ENCODE assay signal across 21 cellular contexts in the genomic region with DNA sequence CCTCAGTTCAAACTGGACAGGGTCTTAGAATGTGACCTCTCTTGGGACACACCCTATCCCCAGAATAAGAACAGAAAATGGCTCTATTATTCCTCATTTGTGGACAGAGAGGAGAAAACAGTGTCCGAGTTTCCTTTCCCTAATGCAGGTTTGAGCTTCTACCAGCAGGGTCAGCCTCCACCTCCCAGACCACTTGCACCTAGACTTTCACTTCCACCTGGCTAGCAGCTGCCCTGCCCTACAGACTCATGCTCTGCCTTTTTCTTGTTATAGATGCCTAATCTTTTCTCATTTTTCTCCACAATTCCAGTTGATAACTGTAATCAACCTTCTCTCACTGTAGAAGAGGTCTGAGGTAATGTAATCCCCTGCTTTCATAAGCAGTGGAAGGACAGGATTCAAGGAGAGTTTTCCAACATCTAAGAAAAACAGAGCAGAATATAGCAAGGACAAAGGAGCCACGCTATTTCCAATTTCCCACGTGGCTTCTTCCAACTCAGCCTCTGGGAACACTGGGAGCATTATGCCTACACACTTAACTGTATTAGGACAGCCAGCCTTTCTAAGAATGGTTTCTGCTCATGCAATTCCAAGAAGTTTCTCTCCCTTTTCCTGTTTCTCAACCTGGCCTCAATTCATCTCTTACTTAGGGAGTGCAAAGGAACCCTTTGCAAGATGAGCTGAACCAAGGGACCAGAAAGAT.
A peak's percentile ranks its signal among the peaks of the same experiment; 100 is the strongest.
DNase-seq lines count a peak whose midpoint lies in the region; ATAC-seq, FAIRE-seq and TF ChIP-seq lines count a peak whose summit lies in the region.
"Had no signal": no experiment of that assay in that cellular context is flagged by ENCODE, and none has a peak within 500 bp of the region (broad histone marks: within the 10 kb centered on the region; RNA-seq: fewer than 3 reads in every experiment).

No MANE protein-coding gene starts in this region.

- no peak overlapping the region for H3K4me3 ChIP-seq in Karpas-422 (ENCODE audit: low read length)
- no peak overlapping the region for H3K4me3 ChIP-seq in PC-9
- H3K4me3 ChIP-seq: dorsolateral prefrontal cortex, GM23338, prostate gland, upper lobe of right lung had no signal

- H3K36me3 ChIP-seq in Karpas-422 (ENCODE audit: insufficient read depth, low read length) (no peaks in the 10 kb centered on the region), PC-9 (ENCODE audit: low read depth) (no peaks in the 10 kb centered on the region)
- H3K36me3 ChIP-seq: prostate gland, upper lobe of right lung had no signal

- H3K4me1 ChIP-seq in Karpas-422 (ENCODE audit: low read length) (peaks cover 85% of the 10 kb centered on the region), PC-9 (replicated peaks; ENCODE audit: insufficient read depth) (no peaks in the 10 kb centered on the region)
- H3K4me1 ChIP-seq: prostate gland, upper lobe of right lung had no signal

- no peak for DNase-seq in GM18507 (ENCODE audit: extremely low spot score, insufficient read length, low read depth)
- DNase-seq in Karpas-422 = peak; percentile 59
- DNase-seq in naive B cell = no peak
- DNase-seq in PC-9 = no peak
- DNase-seq in NCI-H2081 (lab: John Stamatoyannopoulos, UW) = no peak
- DNase-seq in nephron progenitor cell = no peak
- no peak for DNase-seq in WTC11 (ENCODE audit: low spot score)
- DNase-seq: activated naive CD4-positive, alpha-beta T cell; CD8-positive, alpha-beta memory T cell; DMS79 treated with DMSO at 0.1 percent for 48 hours; dorsolateral prefrontal cortex; foreskin keratinocyte; NCI-H1092 treated with DMSO at 0.1 percent for 48 hours; NCI-H2107; NCI-H510A; stimulated activated CD4-positive, alpha-beta T cell treated with anti-CD3 and anti-CD28 coated beads, Interleukin-4, amount 100 ng/mL, for 24 hours; upper lobe of right lung had no signal

- BruUV-seq in PC-9 (replicated peaks; lab: Mats Ljungman, UMichigan) = no TSS peak

- no peaks in the 10 kb centered on the region for H4K20me1 ChIP-seq in Karpas-422 (ENCODE audit: insufficient read depth, low read depth, low read length)
- no peaks in the 10 kb centered on the region for H4K20me1 ChIP-seq in PC-9 (ENCODE audit: insufficient read depth)

- H3K4me2 ChIP-seq in Karpas-422 (ENCODE audit: low read depth, low read length, poor library complexity, severe bottlenecking) (no peak overlapping the region), PC-9 (no peak overlapping the region)
- H3K4me2 ChIP-seq: GM23338 had no signal

- H3K9me3 Mint-ChIP-seq in naive B cell = no peaks in the 10 kb centered on the region
- no peaks in the 10 kb centered on the region for H3K9me3 Mint-ChIP-seq in nephron progenitor cell
- no peaks in the 10 kb centered on the region for H3K9me3 Mint-ChIP-seq in WTC11
- H3K9me3 Mint-ChIP-seq: CD8-positive, alpha-beta memory T cell; GM23338 had no signal

- H3F3A ChIP-seq in PC-9 (ENCODE audit: insufficient read depth, low read depth) = no peaks in the 10 kb centered on the region

- peak; percentile 25 for ATAC-seq in GM21619 (IDR thresholded peaks at IDR 0.05; ENCODE audit: unreplicated experiment)
- no peak for ATAC-seq in naive B cell (ENCODE audit: low read depth in 2 of 2)
- ATAC-seq in WTC11 = no peak
- ATAC-seq: foreskin keratinocyte, GM23338, Right ventricle myocardium inferior, upper lobe of right lung had no signal

- H3K4me1 Mint-ChIP-seq in naive B cell (peaks cover 73 to 93% (median 82%) of the 10 kb centered on the region in 3 donors), nephron progenitor cell (peaks cover 60% of the 10 kb centered on the region), WTC11 (peaks cover 22% of the 10 kb centered on the region)

- H3K9me3 ChIP-seq in Karpas-422 (ENCODE audit: low read length) = no peaks in the 10 kb centered on the region
- H3K9me3 ChIP-seq in PC-9 (ENCODE audit: insufficient read depth, low read depth) = no peaks in the 10 kb centered on the region
- H3K9me3 ChIP-seq: prostate gland, upper lobe of right lung had no signal

- H3K36me3 Mint-ChIP-seq in naive B cell (no peaks in the 10 kb centered on the region), nephron progenitor cell (ENCODE audit: low read depth) (no peaks in the 10 kb centered on the region), WTC11 (no peaks in the 10 kb centered on the region)
- H3K36me3 Mint-ChIP-seq: CD8-positive, alpha-beta memory T cell had no signal

- POLR2A ChIA-PET in PC-9 (lab: Charles Lee; ENCODE audit: unreplicated experiment) = no interaction called here
- POLR2A ChIA-PET in WTC11 (lab: Charles Lee) = no interaction called here

- H3K9me2 ChIP-seq in Karpas-422 (replicated peaks; ENCODE audit: insufficient read depth, low read length) = no peaks in the 10 kb centered on the region
- H3K9me2 ChIP-seq in PC-9 (ENCODE audit: insufficient read depth) = no peaks in the 10 kb centered on the region

- TF ChIP-seq CTCF in PC-9 (conservative IDR thresholded peaks at IDR 0.05) = no peak
- no peak for TF ChIP-seq CTCF in nephron progenitor cell (IDR thresholded peaks at IDR 0.05)
- TF ChIP-seq CTCF in WTC11 (IDR thresholded peaks at IDR 0.05) = no peak

- H2AFZ ChIP-seq in Karpas-422 (ENCODE audit: low read length) (no peak overlapping the region), PC-9 (no peak overlapping the region)
- H2AFZ ChIP-seq: GM23338 had no signal

- no peak overlapping the region for H3K9ac ChIP-seq in Karpas-422 (ENCODE audit: low read length)

- no peaks in the 10 kb centered on the region for H3K27me3 ChIP-seq in Karpas-422 (ENCODE audit: low read length)
- peaks cover 53% of the 10 kb centered on the region for H3K27me3 ChIP-seq in PC-9 (ENCODE audit: insufficient read depth, low read depth)
- H3K27me3 ChIP-seq: dorsolateral prefrontal cortex, foreskin keratinocyte, upper lobe of right lung had no signal

- no peak overlapping the region for H3K27ac ChIP-seq in Karpas-422 (ENCODE audit: low read length)
- no peak overlapping the region for H3K27ac ChIP-seq in PC-9
- H3K27ac ChIP-seq: dorsolateral prefrontal cortex, foreskin keratinocyte, prostate gland, upper lobe of right lung had no signal

- intact Hi-C loops in PC-9 (cut with micrococcal nuclease; ENCODE audit: unreplicated experiment) = no loop called here

- H3K4me3 Mint-ChIP-seq in naive B cell (peak overlapping the region in 5 of 8 donors; percentile 37 to 78 (median 60)), nephron progenitor cell (no peak overlapping the region), WTC11 (no peak overlapping the region)
- H3K4me3 Mint-ChIP-seq: CD8-positive, alpha-beta memory T cell; GM23338 had no signal

- peak; percentile 77 for FAIRE-seq in GM18507 (lab: Jason Lieb, UNC)

- no peaks in the 10 kb centered on the region for H3K27me3 Mint-ChIP-seq in naive B cell
- H3K27me3 Mint-ChIP-seq in nephron progenitor cell (ENCODE audit: low read depth, poor library complexity) = peaks cover 24% of the 10 kb centered on the region
- H3K27me3 Mint-ChIP-seq in WTC11 (ENCODE audit: low read depth) = no peaks in the 10 kb centered on the region; the same call in 1 of the 2 replicates

- H3K79me2 ChIP-seq in Karpas-422 (ENCODE audit: low read length) (no peaks in the 10 kb centered on the region), PC-9 (ENCODE audit: low read depth) (no peaks in the 10 kb centered on the region)

- peak overlapping the region in 5 of 6 donors; percentile 38 to 86 (median 63) for H3K27ac Mint-ChIP-seq in naive B cell
- no peak overlapping the region for H3K27ac Mint-ChIP-seq in nephron progenitor cell
- no peak overlapping the region for H3K27ac Mint-ChIP-seq in WTC11
- H3K27ac Mint-ChIP-seq: GM23338 had no signal

- CTCF ChIA-PET in PC-9 (lab: Charles Lee) = no interaction called here
- CTCF ChIA-PET in WTC11 (lab: Charles Lee) = interaction anchor here (0.5 to 1.1 kb wide), 3 partner anchors 88 to 242 kb away, joined by 3 to 8 read pairs (median 3); no protein-coding TSS in a partner anchor

TF ChIP-seq in WTC11, 78 proteins besides CTCF, POLR2A, EP300 and RAD21 (continues in another document):
- no peak for TF ChIP-seq IRF2 (CRISPR knock-in tag; IDR thresholded peaks at IDR 0.05; ENCODE audit: borderline replicate concordance, low read depth)
- no peak for TF ChIP-seq JUN (CRISPR knock-in tag; IDR thresholded peaks at IDR 0.05)
- no peak for TF ChIP-seq PRRX2 (CRISPR knock-in tag; IDR thresholded peaks at IDR 0.05)
- TF ChIP-seq, protein P1, sequence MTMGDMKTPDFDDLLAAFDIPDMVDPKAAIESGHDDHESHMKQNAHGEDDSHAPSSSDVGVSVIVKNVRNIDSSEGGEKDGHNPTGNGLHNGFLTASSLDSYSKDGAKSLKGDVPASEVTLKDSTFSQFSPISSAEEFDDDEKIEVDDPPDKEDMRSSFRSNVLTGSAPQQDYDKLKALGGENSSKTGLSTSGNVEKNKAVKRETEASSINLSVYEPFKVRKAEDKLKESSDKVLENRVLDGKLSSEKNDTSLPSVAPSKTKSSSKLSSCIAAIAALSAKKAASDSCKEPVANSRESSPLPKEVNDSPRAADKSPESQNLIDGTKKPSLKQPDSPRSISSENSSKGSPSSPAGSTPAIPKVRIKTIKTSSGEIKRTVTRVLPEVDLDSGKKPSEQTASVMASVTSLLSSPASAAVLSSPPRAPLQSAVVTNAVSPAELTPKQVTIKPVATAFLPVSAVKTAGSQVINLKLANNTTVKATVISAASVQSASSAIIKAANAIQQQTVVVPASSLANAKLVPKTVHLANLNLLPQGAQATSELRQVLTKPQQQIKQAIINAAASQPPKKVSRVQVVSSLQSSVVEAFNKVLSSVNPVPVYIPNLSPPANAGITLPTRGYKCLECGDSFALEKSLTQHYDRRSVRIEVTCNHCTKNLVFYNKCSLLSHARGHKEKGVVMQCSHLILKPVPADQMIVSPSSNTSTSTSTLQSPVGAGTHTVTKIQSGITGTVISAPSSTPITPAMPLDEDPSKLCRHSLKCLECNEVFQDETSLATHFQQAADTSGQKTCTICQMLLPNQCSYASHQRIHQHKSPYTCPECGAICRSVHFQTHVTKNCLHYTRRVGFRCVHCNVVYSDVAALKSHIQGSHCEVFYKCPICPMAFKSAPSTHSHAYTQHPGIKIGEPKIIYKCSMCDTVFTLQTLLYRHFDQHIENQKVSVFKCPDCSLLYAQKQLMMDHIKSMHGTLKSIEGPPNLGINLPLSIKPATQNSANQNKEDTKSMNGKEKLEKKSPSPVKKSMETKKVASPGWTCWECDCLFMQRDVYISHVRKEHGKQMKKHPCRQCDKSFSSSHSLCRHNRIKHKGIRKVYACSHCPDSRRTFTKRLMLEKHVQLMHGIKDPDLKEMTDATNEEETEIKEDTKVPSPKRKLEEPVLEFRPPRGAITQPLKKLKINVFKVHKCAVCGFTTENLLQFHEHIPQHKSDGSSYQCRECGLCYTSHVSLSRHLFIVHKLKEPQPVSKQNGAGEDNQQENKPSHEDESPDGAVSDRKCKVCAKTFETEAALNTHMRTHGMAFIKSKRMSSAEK (CRISPR knock-in tag; IDR thresholded peaks at IDR 0.05; ENCODE audit: borderline replicate concordance) = no peak
- TF ChIP-seq ESRRA (CRISPR knock-in tag; IDR thresholded peaks at IDR 0.05; ENCODE audit: borderline replicate concordance) = no peak
- no peak for TF ChIP-seq FOXJ3 (CRISPR knock-in tag; IDR thresholded peaks at IDR 0.05; ENCODE audit: borderline replicate concordance)
- no peak for TF ChIP-seq CBFB (CRISPR knock-in tag; IDR thresholded peaks at IDR 0.05; ENCODE audit: low read depth)
- no peak for TF ChIP-seq SMAD4 (CRISPR knock-in tag; IDR thresholded peaks at IDR 0.05)
- TF ChIP-seq HMGA2 (CRISPR knock-in tag; IDR thresholded peaks at IDR 0.05) = no peak
- no peak for TF ChIP-seq ZNF121 (CRISPR knock-in tag; IDR thresholded peaks at IDR 0.05)

Comparison
In these comparisons a context has a peak if more than half of its experiments do, and no peak if none do; other contexts are left out.
1. H3K27ac Mint-ChIP-seq: peak in naive B cell (5 of 6); none in nephron progenitor cell (single experiment) and WTC11 (single experiment).
2. H3K4me3 Mint-ChIP-seq: peak in naive B cell (5 of 8); none in nephron progenitor cell (single experiment) and WTC11 (single experiment).